In genomic region chr6:37365791-37366190, GRCh38 we compare ENCODE assay signal across 1 cellular context.
TF ChIP-seq lines count a peak whose summit lies in the region.

No MANE protein-coding gene starts in this region.

TF ChIP-seq in HCT116, 20 proteins besides CTCF, POLR2A, EP300 and RAD21 (continued from another document):
- TF ChIP-seq ATF3 (IDR thresholded peaks at IDR 0.05) (no peak), ZNF274 (IDR thresholded peaks at IDR 0.05; ENCODE audit: low read depth, low read length) (no peak), JUND (IDR thresholded peaks at IDR 0.05) (no peak), ELF1 (IDR thresholded peaks at IDR 0.05; ENCODE audit: borderline replicate concordance, low read depth) (no peak), ZBTB33 (IDR thresholded peaks at IDR 0.05; ENCODE audit: extremely low read depth, insufficient replicate concordance, low read length) (no peak), CEBPB (IDR thresholded peaks at IDR 0.05; ENCODE audit: low read depth) (no peak), REST (IDR thresholded peaks at IDR 0.05; ENCODE audit: low read depth) (no peak), YY1 (IDR thresholded peaks at IDR 0.05; ENCODE audit: extremely low read depth, insufficient replicate concordance, low read depth, low read length) (no peak), EGR1 (IDR thresholded peaks at IDR 0.05; ENCODE audit: low read depth) (no peak), SP1 (IDR thresholded peaks at IDR 0.05; ENCODE audit: low read depth) (no peak), MAX (IDR thresholded peaks at IDR 0.05) (no peak), TCF7L2 (IDR thresholded peaks at IDR 0.05; ENCODE audit: borderline replicate concordance, extremely low read depth, insufficient read depth, insufficient read length) (no peak)
